In genomic region chr22:49514656-49515055, GRCh38 we compare ENCODE assay signal across 1 cellular context.
A peak's percentile ranks its signal among the peaks of the same experiment; 100 is the strongest.
TF ChIP-seq lines count a peak whose summit lies in the region.

No MANE protein-coding gene starts in this region.

TF ChIP-seq in GM12878, 131 proteins besides CTCF, POLR2A, EP300 and RAD21 (continued from another document):
- TF ChIP-seq PRDM15 (CRISPR knock-in tag; IDR thresholded peaks at IDR 0.05) (no peak), E2F4 (IDR thresholded peaks at IDR 0.05; ENCODE audit: low read depth, low read length) (no peak), HSF1 (IDR thresholded peaks at IDR 0.05; ENCODE audit: low read depth, low read length) (no peak), RCOR1 (conservative IDR thresholded peaks at IDR 0.05; ENCODE audit: low read depth, low read length) (no peak), PAX5 (IDR thresholded peaks at IDR 0.05; ENCODE audit: borderline replicate concordance, low read depth, low read length) (peak; percentile 93), FOS (IDR thresholded peaks at IDR 0.05; ENCODE audit: borderline replicate concordance, extremely low read depth, insufficient read length) (no peak), SREBF1 (IDR thresholded peaks at IDR 0.05; ENCODE audit: low read length) (no peak), RBBP5 (conservative IDR thresholded peaks at IDR 0.05) (no peak), DPF2 (IDR thresholded peaks at IDR 0.05) (no peak), KLF5 (IDR thresholded peaks at IDR 0.05; ENCODE audit: partially characterized antibody) (no peak), CEBPZ (IDR thresholded peaks at IDR 0.05; ENCODE audit: low read depth, low read length) (no peak), JUNB (IDR thresholded peaks at IDR 0.05) (no peak), E2F8 (IDR thresholded peaks at IDR 0.05; ENCODE audit: low read depth, partially characterized antibody) (no peak), LARP7 (IDR thresholded peaks at IDR 0.05) (no peak)
